18 cellular contexts compared by ENCODE assay signal in genomic region chr3:71541313-71541712, GRCh38. TPM values are rescaled to one million over a fixed set of nuclear protein-coding genes. Genes with fewer than 3 reads are reported as not detected.
A peak's percentile ranks its signal among the peaks of the same experiment; 100 is the strongest.
DNase-seq lines count a peak whose midpoint lies in the region; ATAC-seq, FAIRE-seq and TF ChIP-seq lines count a peak whose summit lies in the region.
"Had no signal": no experiment of that assay in that cellular context is flagged by ENCODE, and none has a peak within 500 bp of the region (broad histone marks: within the 10 kb centered on the region; RNA-seq: fewer than 3 reads in every experiment).

No MANE protein-coding gene starts in this region.

- TF ChIP-seq POLR2A in H54 (IDR thresholded peaks at IDR 0.05; ENCODE audit: low read depth, low read length): no peak

- H3K36me3 Mint-ChIP-seq in chondrocyte (ENCODE audit: low read depth) (no peaks in the 10 kb centered on the region), nephron progenitor cell (ENCODE audit: low read depth) (peaks cover 12% of the 10 kb centered on the region)
- H3K36me3 Mint-ChIP-seq: naive B cell had no signal

- ATAC-seq in GM18909 (IDR thresholded peaks at IDR 0.05; ENCODE audit: poor library complexity, unreplicated experiment): no peak
- ATAC-seq: activated CD4-positive, alpha-beta T cell treated with anti-CD3 and anti-CD28 coated beads for 36 hours; lower lobe of right lung had no signal

- DNase-seq in GF-D8 (lab: John Stamatoyannopoulos, UW) (peak; percentile 49), NCI-H526 treated with DMSO at 0.1 percent for 48 hours (lab: John Stamatoyannopoulos, UW) (peak; percentile 21), chondrocyte (ENCODE audit: low spot score) (no peak), nephron progenitor cell (no peak), DMS114 treated with DMSO at 0.1 percent for 48 hours (lab: John Stamatoyannopoulos, UW; ENCODE audit: unreplicated experiment) (no peak), H54 (ENCODE audit: insufficient read length, low spot score) (no peak), D721Med (ENCODE audit: insufficient read length, low spot score) (no peak)
- DNase-seq: activated CD4-positive, alpha-beta T cell treated with anti-CD3 and anti-CD28 coated beads for 36 hours; activated gamma-delta T cell treated with Interleukin-2 at 50 U/mL for 16 hours; anterior cingulate cortex; colonic mucosa; lower lobe of right lung; naive B cell; NCI-H146; posterior cingulate gyrus; SHP77 treated with DMSO at 0.1 percent for 48 hours; spleen had no signal

- H3K27ac Mint-ChIP-seq in chondrocyte (ENCODE audit: unreplicated experiment): peak overlapping the region; percentile 98
- H3K27ac Mint-ChIP-seq in nephron progenitor cell: peak overlapping the region; percentile 11
- H3K27ac Mint-ChIP-seq: activated CD4-positive, alpha-beta T cell treated with anti-CD3 and anti-CD28 coated beads for 36 hours had no signal

- TF ChIP-seq CTCF in chondrocyte (IDR thresholded peaks at IDR 0.05) (no peak), nephron progenitor cell (IDR thresholded peaks at IDR 0.05) (no peak), D721Med (IDR thresholded peaks at IDR 0.05; ENCODE audit: insufficient read depth, missing control alignments) (no peak)

- H3K4me1 Mint-ChIP-seq in chondrocyte (ENCODE audit: low read depth) (peaks cover 63% of the 10 kb centered on the region), nephron progenitor cell (peaks cover 64% of the 10 kb centered on the region)

- H3K9me3 Mint-ChIP-seq in chondrocyte (ENCODE audit: low read depth) (no peaks in the 10 kb centered on the region), nephron progenitor cell (peaks cover 3% of the 10 kb centered on the region)
- H3K9me3 Mint-ChIP-seq: naive B cell had no signal

- FAIRE-seq in H54 (lab: Jason Lieb, UNC): no peak
- no peak for FAIRE-seq in D721Med (lab: Jason Lieb, UNC)

- H3K4me3 Mint-ChIP-seq in chondrocyte (ENCODE audit: unreplicated experiment) (no peak overlapping the region), nephron progenitor cell (peak overlapping the region; percentile 17)
- H3K4me3 Mint-ChIP-seq: activated CD4-positive, alpha-beta T cell treated with anti-CD3 and anti-CD28 coated beads for 36 hours had no signal

- H3K27me3 Mint-ChIP-seq in chondrocyte (ENCODE audit: low read depth) (no peaks in the 10 kb centered on the region), nephron progenitor cell (ENCODE audit: low read depth, poor library complexity) (peaks cover 9% of the 10 kb centered on the region)
- H3K27me3 Mint-ChIP-seq: naive B cell had no signal

RNA-seq across cellular contexts. Expression of gene FOXP1, which starts 42.2 kb away (rescaled TPM):
- 206 to 249 TPM (median 220 TPM) in 3 replicates for total RNA-seq in chondrocyte

Comparison
In these comparisons a context has a peak if more than half of its experiments do, and no peak if none do; other contexts are left out.
1. DNase-seq: peak in GF-D8 (single experiment) and NCI-H526 treated with DMSO at 0.1 percent for 48 hours (single experiment); none in chondrocyte (single experiment), nephron progenitor cell (single experiment), DMS114 treated with DMSO at 0.1 percent for 48 hours (single experiment), H54 (single experiment) and D721Med (single experiment).